13 cellular contexts compared by ENCODE assay signal in genomic region chr7:14195079-14195478, GRCh38.
"Had no signal": no experiment of that assay in that cellular context is flagged by ENCODE, and none has a peak within 500 bp of the region (broad histone marks: within the 10 kb centered on the region; RNA-seq: fewer than 3 reads in every experiment).

No MANE protein-coding gene starts in this region.

- H3K27me3 ChIP-seq: left lung, ovary, tibial nerve, vagina had no signal

- H3K36me3 ChIP-seq: left lung, ovary, tibial nerve, vagina had no signal

- H3K4me3 Mint-ChIP-seq: activated CD4-positive, alpha-beta T cell treated with anti-CD3 and anti-CD28 coated beads, Interleukin-2, amount 10 ng/mL, durations not matched to agents 7 days and 5 days; activated naive CD8-positive, alpha-beta T cell treated with anti-CD3 and anti-CD28 coated beads for 36 hours; activated T-helper 1 cell treated with anti-CD3 and anti-CD28 coated beads, Interleukin-12 subunit alpha, Interleukin-12 subunit beta, Interleukin-2, Interleukin-4 antibody, amounts not matched to agents 30 ng/mL and 10 ng/mL and 1 ng/mL, durations not matched to agents 14 hours and 24 hours and 36 hours; memory B cell; nephron; stimulated activated naive B cell treated with anti-CD40 and anti-IgM and Interleukin-4, amounts not matched to agents 10 μg/mL and 1 μg/mL and 100 μg/mL, for 72 hours; T-helper 2 cell treated with Interferon-gamma antibody and Interleukin-4, amounts not matched to agents 5 μg/mL and 100 μg/mL, for 36 hours had no signal

- H3K9me3 Mint-ChIP-seq: activated T-helper 1 cell treated with anti-CD3 and anti-CD28 coated beads, Interleukin-12 subunit alpha, Interleukin-12 subunit beta, Interleukin-2, Interleukin-4 antibody, amounts not matched to agents 30 ng/mL and 10 ng/mL and 1 ng/mL, durations not matched to agents 14 hours and 24 hours and 36 hours had no signal

- H3K36me3 Mint-ChIP-seq: activated naive CD8-positive, alpha-beta T cell treated with anti-CD3 and anti-CD28 coated beads for 36 hours; memory B cell; stimulated activated naive B cell treated with anti-CD40 and anti-IgM and Interleukin-4, amounts not matched to agents 10 μg/mL and 1 μg/mL and 100 μg/mL, for 72 hours had no signal

- DNase-seq: activated CD4-positive, alpha-beta T cell treated with anti-CD3 and anti-CD28 coated beads, Interleukin-2, amount 10 ng/mL, durations not matched to agents 7 days and 5 days; activated CD8-positive, alpha-beta memory T cell treated with anti-CD3 and anti-CD28 coated beads for 24 hours; activated naive CD8-positive, alpha-beta T cell treated with anti-CD3 and anti-CD28 coated beads for 36 hours; left lung; ovary; stimulated activated naive B cell treated with anti-CD40 and anti-IgM and Interleukin-4, amounts not matched to agents 10 μg/mL and 1 μg/mL and 100 μg/mL, for 72 hours; SW 1271 had no signal

- H3K4me1 Mint-ChIP-seq: activated CD4-positive, alpha-beta T cell treated with anti-CD3 and anti-CD28 coated beads, Interleukin-2, amount 10 ng/mL, durations not matched to agents 7 days and 5 days; activated naive CD8-positive, alpha-beta T cell treated with anti-CD3 and anti-CD28 coated beads for 36 hours; memory B cell; stimulated activated naive B cell treated with anti-CD40 and anti-IgM and Interleukin-4, amounts not matched to agents 10 μg/mL and 1 μg/mL and 100 μg/mL, for 72 hours had no signal

- H3K27ac Mint-ChIP-seq: activated CD4-positive, alpha-beta T cell treated with anti-CD3 and anti-CD28 coated beads, Interleukin-2, amount 10 ng/mL, durations not matched to agents 7 days and 5 days; activated naive CD8-positive, alpha-beta T cell treated with anti-CD3 and anti-CD28 coated beads for 36 hours; activated T-helper 1 cell treated with anti-CD3 and anti-CD28 coated beads, Interleukin-12 subunit alpha, Interleukin-12 subunit beta, Interleukin-2, Interleukin-4 antibody, amounts not matched to agents 30 ng/mL and 10 ng/mL and 1 ng/mL, durations not matched to agents 14 hours and 24 hours and 36 hours; memory B cell; stimulated activated naive B cell treated with anti-CD40 and anti-IgM and Interleukin-4, amounts not matched to agents 10 μg/mL and 1 μg/mL and 100 μg/mL, for 72 hours; T-helper 2 cell treated with Interferon-gamma antibody and Interleukin-4, amounts not matched to agents 5 μg/mL and 100 μg/mL, for 36 hours had no signal

- H3K4me1 ChIP-seq: left lung had no signal

- H3K4me3 ChIP-seq: left lung, ovary, tibial nerve, vagina had no signal

- H3K27me3 Mint-ChIP-seq: activated CD4-positive, alpha-beta T cell treated with anti-CD3 and anti-CD28 coated beads, Interleukin-2, amount 10 ng/mL, durations not matched to agents 7 days and 5 days; activated naive CD8-positive, alpha-beta T cell treated with anti-CD3 and anti-CD28 coated beads for 36 hours; memory B cell; stimulated activated naive B cell treated with anti-CD40 and anti-IgM and Interleukin-4, amounts not matched to agents 10 μg/mL and 1 μg/mL and 100 μg/mL, for 72 hours had no signal

- H3K27ac ChIP-seq: left lung, ovary, vagina had no signal

- ATAC-seq: left lung; stimulated activated naive B cell treated with anti-CD40 and anti-IgM and Interleukin-4, amounts not matched to agents 10 μg/mL and 1 μg/mL and 100 μg/mL, for 72 hours had no signal
